Comparison of ENCODE assay signal across 20 cellular contexts in the genomic region with DNA sequence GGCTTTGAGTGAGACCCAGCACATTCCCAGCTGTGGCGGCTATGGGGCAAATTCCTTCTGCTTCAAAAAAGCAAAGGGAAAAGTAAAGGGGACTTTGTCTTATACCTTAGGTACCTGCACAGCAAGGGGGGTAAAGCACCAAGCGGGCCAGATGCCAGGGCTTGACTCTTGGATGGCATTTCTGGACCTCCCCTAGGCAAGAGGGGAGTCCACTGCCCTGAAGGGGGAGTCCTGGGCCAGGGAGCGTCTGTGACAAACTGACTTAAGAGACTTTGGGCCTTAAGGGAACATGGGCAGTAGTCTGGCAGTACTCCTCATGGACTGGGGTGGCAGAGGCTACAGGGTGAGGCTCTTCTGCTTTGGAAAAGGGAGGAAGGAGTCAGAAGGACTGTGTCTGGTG. TPM values are rescaled to one million over a fixed set of nuclear protein-coding genes. Genes with fewer than 3 reads are reported as not detected.
DNase-seq lines count a peak whose midpoint lies in the region; ATAC-seq, FAIRE-seq and TF ChIP-seq lines count a peak whose summit lies in the region.
"Had no signal": no experiment of that assay in that cellular context is flagged by ENCODE, and none has a peak within 500 bp of the region (broad histone marks: within the 10 kb centered on the region; RNA-seq: fewer than 3 reads in every experiment).

No MANE protein-coding gene starts in this region.

- no peak for TF ChIP-seq CTCF in WTC11 (IDR thresholded peaks at IDR 0.05)
- TF ChIP-seq CTCF in endodermal cell (conservative IDR thresholded peaks at IDR 0.05): peak; percentile 53
- TF ChIP-seq CTCF in pancreas (IDR thresholded peaks at IDR 0.05): no peak
- no peak for TF ChIP-seq CTCF in Calu3 (IDR thresholded peaks at IDR 0.05; ENCODE audit: unreplicated experiment)

- intact Hi-C loops in pancreas (cut with DNase I) (loop anchor here in 1 of 3 donors (5.0 kb wide), 1 partner anchor 346 kb away; no protein-coding TSS in a partner anchor), Calu3 (cut with micrococcal nuclease; ENCODE audit: unreplicated experiment) (no loop called here)

- H3K9me3 ChIP-seq in endodermal cell (ENCODE audit: control insufficient read depth, low read length) (no peaks in the 10 kb centered on the region), pancreas (no peaks in the 10 kb centered on the region)

- H3K4me3 ChIP-seq in endodermal cell (ENCODE audit: low read length) (no peak overlapping the region), pancreas (no peak overlapping the region)
- H3K4me3 ChIP-seq: GM12878 had no signal

- H3K27ac Mint-ChIP-seq in WTC11 (no peak overlapping the region), endodermal cell (no peak overlapping the region), Calu3 (ENCODE audit: unreplicated experiment) (no peak overlapping the region)
- no peak overlapping the region for H3K27ac Mint-ChIP-seq in stimulated activated effector memory CD8-positive, alpha-beta T cell treated with anti-CD3 and anti-CD28 coated beads, Interleukin-12 subunit alpha, Interleukin-12 subunit beta, amount 100 ng/mL, for 72 hours

- no peak overlapping the region for H3K9ac ChIP-seq in endodermal cell (ENCODE audit: extremely low read depth, low read length, poor library complexity, severe bottlenecking)

- 0 out of 2 replicates have a peak, but pooled peaks cover 2% of the 10 kb centered on the region for H3K4me1 Mint-ChIP-seq in WTC11
- no peaks in the 10 kb centered on the region for H3K4me1 Mint-ChIP-seq in endodermal cell
- no peaks in the 10 kb centered on the region for H3K4me1 Mint-ChIP-seq in stimulated activated effector memory CD8-positive, alpha-beta T cell treated with anti-CD3 and anti-CD28 coated beads, Interleukin-12 subunit alpha, Interleukin-12 subunit beta, amount 100 ng/mL, for 72 hours
- H3K4me1 Mint-ChIP-seq in Calu3 (ENCODE audit: low read depth, unreplicated experiment): no peaks in the 10 kb centered on the region
- H3K4me1 Mint-ChIP-seq: CD4-positive, alpha-beta memory T cell had no signal

- H3K27me3 Mint-ChIP-seq in WTC11 (ENCODE audit: low read depth) (peaks cover 9% of the 10 kb centered on the region; the same call in 1 of the 2 replicates), endodermal cell (ENCODE audit: insufficient read depth) (peaks cover 32% of the 10 kb centered on the region), Calu3 (ENCODE audit: unreplicated experiment) (peaks cover 40% of the 10 kb centered on the region)

- 71 to 73% methylated on average over 2 to 3 of the region's 3 CpGs for WGBS in endodermal cell (ENCODE audit: insufficient coverage in 1 of 2, insufficient read length in 1 of 2), 2 experiments
- 57 to 76% methylated on average over 3 of the region's 3 CpGs for WGBS in pancreas, 2 donors

- H3K4me1 ChIP-seq in endodermal cell (ENCODE audit: control insufficient read depth, insufficient read depth, low read length): no peaks in the 10 kb centered on the region
- no peaks in the 10 kb centered on the region for H3K4me1 ChIP-seq in pancreas

- no peak overlapping the region for H3K4me3 Mint-ChIP-seq in WTC11
- H3K4me3 Mint-ChIP-seq in endodermal cell: no peak overlapping the region
- H3K4me3 Mint-ChIP-seq in stimulated activated effector memory CD8-positive, alpha-beta T cell treated with anti-CD3 and anti-CD28 coated beads, Interleukin-12 subunit alpha, Interleukin-12 subunit beta, amount 100 ng/mL, for 72 hours: no peak overlapping the region
- no peak overlapping the region for H3K4me3 Mint-ChIP-seq in Calu3 (ENCODE audit: low read depth, unreplicated experiment)
- H3K4me3 Mint-ChIP-seq: CD4-positive, alpha-beta memory T cell had no signal

- no TSS peak for BruUV-seq in Calu3 (replicated peaks; lab: Mats Ljungman, UMichigan)

- POLR2A ChIA-PET in WTC11 (lab: Charles Lee): no interaction called here

- H3K36me3 ChIP-seq in endodermal cell (ENCODE audit: control insufficient read depth, insufficient read depth, low read length) (no peaks in the 10 kb centered on the region), pancreas (no peaks in the 10 kb centered on the region)

- CTCF ChIA-PET in WTC11 (lab: Charles Lee) (no interaction called here), Calu3 (lab: Charles Lee) (no interaction called here)

- no peak for DNase-seq in WTC11 (ENCODE audit: low spot score)
- peak; percentile 56 for DNase-seq in endodermal cell
- DNase-seq in stimulated activated effector memory CD8-positive, alpha-beta T cell treated with anti-CD3 and anti-CD28 coated beads, Interleukin-12 subunit alpha, Interleukin-12 subunit beta, amount 100 ng/mL, for 72 hours (ENCODE audit: low spot score in 2 of 2): no peak
- DNase-seq in DMS53 (lab: John Stamatoyannopoulos, UW): no peak
- DNase-seq in pancreas: no peak
- DNase-seq in Calu3: no peak
- DNase-seq: C1 segment of cervical spinal cord; CD4-positive, alpha-beta memory T cell; COR-L47; DMS153; DMS79; EL; GDM1; GOT3; H7 had no signal

- no peak for FAIRE-seq in pancreas (lab: Jason Lieb, UNC)
- FAIRE-seq: GM12878 had no signal

- ATAC-seq in WTC11: peak; percentile 63
- peak; percentile 16 for ATAC-seq in stimulated activated effector memory CD8-positive, alpha-beta T cell treated with anti-CD3 and anti-CD28 coated beads, Interleukin-12 subunit alpha, Interleukin-12 subunit beta, amount 100 ng/mL, for 72 hours
- no peak for ATAC-seq in pancreas
- ATAC-seq: HCT116 had no signal

- H3K27me3 ChIP-seq in endodermal cell (ENCODE audit: control insufficient read depth, insufficient read depth, low read length, poor library complexity, severe bottlenecking) (peaks cover 18% of the 10 kb centered on the region), pancreas (no peaks in the 10 kb centered on the region)

- H3K36me3 Mint-ChIP-seq in WTC11 (no peaks in the 10 kb centered on the region), endodermal cell (ENCODE audit: low read depth) (no peaks in the 10 kb centered on the region), Calu3 (ENCODE audit: insufficient read depth, unreplicated experiment) (no peaks in the 10 kb centered on the region)
- no peaks in the 10 kb centered on the region for H3K36me3 Mint-ChIP-seq in stimulated activated effector memory CD8-positive, alpha-beta T cell treated with anti-CD3 and anti-CD28 coated beads, Interleukin-12 subunit alpha, Interleukin-12 subunit beta, amount 100 ng/mL, for 72 hours
- H3K36me3 Mint-ChIP-seq: CD4-positive, alpha-beta memory T cell had no signal

- H3K9me3 Mint-ChIP-seq in WTC11 (peaks cover 10% of the 10 kb centered on the region), endodermal cell (no peaks in the 10 kb centered on the region), Calu3 (ENCODE audit: low read depth, unreplicated experiment) (no peaks in the 10 kb centered on the region)
- H3K9me3 Mint-ChIP-seq in stimulated activated effector memory CD8-positive, alpha-beta T cell treated with anti-CD3 and anti-CD28 coated beads, Interleukin-12 subunit alpha, Interleukin-12 subunit beta, amount 100 ng/mL, for 72 hours: peaks cover 2% of the 10 kb centered on the region
- H3K9me3 Mint-ChIP-seq: CD4-positive, alpha-beta memory T cell had no signal

- no peak overlapping the region for H3K27ac ChIP-seq in endodermal cell (ENCODE audit: low read depth, low read length)
- H3K27ac ChIP-seq in pancreas: no peak overlapping the region

TF ChIP-seq in WTC11, 78 proteins besides CTCF, POLR2A, EP300 and RAD21 (continues in another document):
- TF ChIP-seq ZNF232 (CRISPR knock-in tag; IDR thresholded peaks at IDR 0.05) (no peak), MYBL2 (CRISPR knock-in tag; IDR thresholded peaks at IDR 0.05) (no peak), ATF1 (CRISPR knock-in tag; IDR thresholded peaks at IDR 0.05) (no peak), ETV6 (CRISPR knock-in tag; IDR thresholded peaks at IDR 0.05) (no peak), ZNF396 (CRISPR knock-in tag; IDR thresholded peaks at IDR 0.05; ENCODE audit: borderline replicate concordance) (no peak), GRHL2 (CRISPR knock-in tag; IDR thresholded peaks at IDR 0.05; ENCODE audit: insufficient replicate concordance, severe bottlenecking) (no peak), TEAD1 (CRISPR knock-in tag; IDR thresholded peaks at IDR 0.05) (no peak), TCF7 (CRISPR knock-in tag; IDR thresholded peaks at IDR 0.05; ENCODE audit: low read depth) (no peak), ZNF423 (CRISPR knock-in tag; IDR thresholded peaks at IDR 0.05) (no peak)
- TF ChIP-seq, protein P1, sequence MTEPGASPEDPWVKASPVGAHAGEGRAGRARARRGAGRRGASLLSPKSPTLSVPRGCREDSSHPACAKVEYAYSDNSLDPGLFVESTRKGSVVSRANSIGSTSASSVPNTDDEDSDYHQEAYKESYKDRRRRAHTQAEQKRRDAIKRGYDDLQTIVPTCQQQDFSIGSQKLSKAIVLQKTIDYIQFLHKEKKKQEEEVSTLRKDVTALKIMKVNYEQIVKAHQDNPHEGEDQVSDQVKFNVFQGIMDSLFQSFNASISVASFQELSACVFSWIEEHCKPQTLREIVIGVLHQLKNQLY (CRISPR knock-in tag; IDR thresholded peaks at IDR 0.05): no peak
- TF ChIP-seq, protein P2, sequence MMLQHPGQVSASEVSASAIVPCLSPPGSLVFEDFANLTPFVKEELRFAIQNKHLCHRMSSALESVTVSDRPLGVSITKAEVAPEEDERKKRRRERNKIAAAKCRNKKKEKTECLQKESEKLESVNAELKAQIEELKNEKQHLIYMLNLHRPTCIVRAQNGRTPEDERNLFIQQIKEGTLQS (CRISPR knock-in tag; conservative IDR thresholded peaks at IDR 0.05): no peak
- TF ChIP-seq, protein P3, sequence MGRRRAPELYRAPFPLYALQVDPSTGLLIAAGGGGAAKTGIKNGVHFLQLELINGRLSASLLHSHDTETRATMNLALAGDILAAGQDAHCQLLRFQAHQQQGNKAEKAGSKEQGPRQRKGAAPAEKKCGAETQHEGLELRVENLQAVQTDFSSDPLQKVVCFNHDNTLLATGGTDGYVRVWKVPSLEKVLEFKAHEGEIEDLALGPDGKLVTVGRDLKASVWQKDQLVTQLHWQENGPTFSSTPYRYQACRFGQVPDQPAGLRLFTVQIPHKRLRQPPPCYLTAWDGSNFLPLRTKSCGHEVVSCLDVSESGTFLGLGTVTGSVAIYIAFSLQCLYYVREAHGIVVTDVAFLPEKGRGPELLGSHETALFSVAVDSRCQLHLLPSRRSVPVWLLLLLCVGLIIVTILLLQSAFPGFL (CRISPR knock-in tag; IDR thresholded peaks at IDR 0.05; ENCODE audit: borderline replicate concordance): no peak

RNA-seq across cellular contexts. Expression of a gene that starts 16.1 kb away (rescaled TPM):
- 1.2 to 1.7 TPM (median 1.4 TPM) in 3 replicates for total RNA-seq in WTC11 (2021)
- 10 to 100 TPM in 1 of 2 donors, 1 to 10 TPM in 1; 1.0 to 14.8 TPM for total RNA-seq in endodermal cell
- polyA plus RNA-seq in endodermal cell (2013, experiment 1 of 2): 1.3 TPM
- polyA plus RNA-seq in endodermal cell (2013, experiment 2 of 2): 1.3 TPM
- under 1 TPM in 3 of 6 donors, not detected in 3; 0.06 to 0.22 (median 0.06) TPM for total RNA-seq in pancreas
- polyA plus RNA-seq in pancreas: under 1 TPM in 1 of 2 donors, not detected in 1; 0.05 TPM
- not detected in 2 replicates for total RNA-seq in Calu3 (2022)
- total RNA-seq: A172; A673; CD4-positive, alpha-beta memory T cell; GM12878 had no signal
- polyA plus RNA-seq: BJ; CD4-positive, alpha-beta memory T cell; GM12878 had no signal

Comparison
In these comparisons a context has a peak if more than half of its experiments do, and no peak if none do; other contexts are left out.
1. ATAC-seq: peak in WTC11 (single experiment) and stimulated activated effector memory CD8-positive, alpha-beta T cell treated with anti-CD3 and anti-CD28 coated beads, Interleukin-12 subunit alpha, Interleukin-12 subunit beta, amount 100 ng/mL, for 72 hours (single experiment); none in pancreas (0 of 4).